Comparison of ENCODE assay signal across 16 cellular contexts in genomic region chr10:119222966-119223386, GRCh38. TPM values are rescaled to one million over a fixed set of nuclear protein-coding genes. Genes with fewer than 3 reads are reported as not detected.
DNase-seq lines count a peak whose midpoint lies in the region; ATAC-seq and TF ChIP-seq lines count a peak whose summit lies in the region.
"Had no signal": no experiment of that assay in that cellular context is flagged by ENCODE, and none has a peak within 500 bp of the region (broad histone marks: within the 10 kb centered on the region; RNA-seq: fewer than 3 reads in every experiment).

No MANE protein-coding gene starts in this region.

- WGBS in heart right ventricle, 2 donors: 31 to 43% methylated on average over 9 of the region's 9 CpGs

- H3K27me3 Mint-ChIP-seq in WTC11 (ENCODE audit: low read depth): no peaks in the 10 kb centered on the region
- H3K27me3 Mint-ChIP-seq in nephron progenitor cell (ENCODE audit: low read depth, poor library complexity): peaks cover 4% of the 10 kb centered on the region
- H3K27me3 Mint-ChIP-seq: activated CD4-positive, alpha-beta T cell treated with anti-CD3 and anti-CD28 coated beads, Interleukin-2, amount 10 ng/mL, durations not matched to agents 7 days and 5 days had no signal

- H3K36me3 ChIP-seq in heart right ventricle (peaks cover 0 to 8% (median 0%) of the 10 kb centered on the region in 9 donors), stomach smooth muscle (ENCODE audit: control insufficient read depth in 2 of 2, insufficient read depth in 2 of 2, low read length in 2 of 2) (no peaks in the 10 kb centered on the region)

- TF ChIP-seq CTCF in WTC11 (IDR thresholded peaks at IDR 0.05) (no peak), heart right ventricle (IDR thresholded peaks at IDR 0.05) (no peak), nephron progenitor cell (IDR thresholded peaks at IDR 0.05) (no peak)

- ATAC-seq in WTC11 (no peak), heart right ventricle (peak in 7 of 8 donors; percentile 6 to 52 (median 28)), GM21526 (IDR thresholded peaks at IDR 0.05; ENCODE audit: low FRiP score, unreplicated experiment) (no peak), GM19395 (IDR thresholded peaks at IDR 0.05; ENCODE audit: unreplicated experiment) (no peak), GM18511 (IDR thresholded peaks at IDR 0.05; ENCODE audit: unreplicated experiment) (no peak)

- H3K4me1 ChIP-seq in heart right ventricle (peaks cover 18 to 96% (median 71%) of the 10 kb centered on the region in 9 donors), stomach smooth muscle (ENCODE audit: control insufficient read depth, insufficient read depth, low read length) (peaks cover 37% of the 10 kb centered on the region)

- peak overlapping the region; percentile 39 to 85 (median 70) for H3K27ac ChIP-seq in heart right ventricle
- peak overlapping the region; percentile 64 for H3K27ac ChIP-seq in stomach smooth muscle (ENCODE audit: low read length)

- H3K4me3 ChIP-seq in heart right ventricle (peak overlapping the region in 5 of 10 donors; percentile 6 to 32 (median 10)), stomach smooth muscle (ENCODE audit: low read length in 2 of 2) (peak overlapping the region; percentile 28 to 54)

- CTCF ChIA-PET in WTC11 (lab: Charles Lee): interaction anchor here (1.0 to 2.7 kb wide), 8 partner anchors 11 to 222 kb away, joined by 3 to 21 read pairs (median 6); partner anchors contain the start of gene GRK5

- intact Hi-C loops in heart right ventricle (cut with DNase I): no loop called here

- peaks cover 20% of the 10 kb centered on the region for H3K4me1 Mint-ChIP-seq in WTC11
- H3K4me1 Mint-ChIP-seq in nephron progenitor cell: peaks cover 49% of the 10 kb centered on the region

- POLR2A ChIA-PET in WTC11 (lab: Charles Lee): no interaction called here

- H3K4me3 Mint-ChIP-seq in WTC11 (no peak overlapping the region), nephron progenitor cell (peak overlapping the region; percentile 23)
- H3K4me3 Mint-ChIP-seq: activated CD4-positive, alpha-beta T cell treated with anti-CD3 and anti-CD28 coated beads, Interleukin-2, amount 10 ng/mL, durations not matched to agents 7 days and 5 days had no signal

- H3K36me3 Mint-ChIP-seq in WTC11 (no peaks in the 10 kb centered on the region), nephron progenitor cell (ENCODE audit: low read depth) (peaks cover 11% of the 10 kb centered on the region)

- peak overlapping the region in 1 of 2 donors; percentile 60 for H3K9ac ChIP-seq in stomach smooth muscle (ENCODE audit: low read length in 2 of 2)

- no peak overlapping the region for H3K27ac Mint-ChIP-seq in WTC11
- H3K27ac Mint-ChIP-seq in nephron progenitor cell: no peak overlapping the region
- H3K27ac Mint-ChIP-seq: activated CD4-positive, alpha-beta T cell treated with anti-CD3 and anti-CD28 coated beads, Interleukin-2, amount 10 ng/mL, durations not matched to agents 7 days and 5 days had no signal

- H3K27me3 ChIP-seq in heart right ventricle (no peaks in the 10 kb centered on the region), stomach smooth muscle (ENCODE audit: control insufficient read depth in 1 of 2, insufficient read depth in 2 of 2, low read length in 2 of 2) (no peaks in the 10 kb centered on the region)

- H3K9me3 ChIP-seq in heart right ventricle: no peaks in the 10 kb centered on the region
- no peaks in the 10 kb centered on the region for H3K9me3 ChIP-seq in stomach smooth muscle (ENCODE audit: control insufficient read depth in 2 of 2, low read length in 2 of 2)

- no peak for DNase-seq in WTC11 (ENCODE audit: low spot score)
- no peak for DNase-seq in heart right ventricle
- DNase-seq in nephron progenitor cell: no peak
- no peak for DNase-seq in stimulated activated naive CD4-positive, alpha-beta T cell (lab: John Stamatoyannopoulos, UW)
- DNase-seq: activated CD4-positive, alpha-beta T cell treated with anti-CD3 and anti-CD28 coated beads, Interleukin-2, amount 10 ng/mL, durations not matched to agents 7 days and 5 days; anterior cingulate cortex; COR-L47; GDM1; mesendoderm; NCI-H1930; NCI-H69; stimulated activated CD4-positive, alpha-beta T cell treated with anti-CD3 and anti-CD28 coated beads, Interleukin-4, amount 100 ng/mL, for 1 hour had no signal

- H3K9me3 Mint-ChIP-seq in WTC11: no peaks in the 10 kb centered on the region
- H3K9me3 Mint-ChIP-seq in nephron progenitor cell: no peaks in the 10 kb centered on the region
- H3K9me3 Mint-ChIP-seq: activated CD4-positive, alpha-beta T cell treated with anti-CD3 and anti-CD28 coated beads, Interleukin-2, amount 10 ng/mL, durations not matched to agents 7 days and 5 days had no signal

TF ChIP-seq in WTC11, 78 proteins besides CTCF, POLR2A, EP300 and RAD21:
- TF ChIP-seq ZNF263 (CRISPR knock-in tag; IDR thresholded peaks at IDR 0.05; ENCODE audit: low read depth) (no peak), PRDM15 (CRISPR knock-in tag; IDR thresholded peaks at IDR 0.05) (peak; percentile 34; the same call in 1 of the 2 replicates)
TF ChIP-seq in WTC11: peak in this region for 1.

RNA-seq across cellular contexts. Expression of gene GRK5, which starts 15.6 kb away (rescaled TPM):
- 1.9 to 2.3 TPM (median 2.2 TPM) in 3 replicates for total RNA-seq in WTC11 (2021)
- total RNA-seq in heart right ventricle: 10 to 100 TPM; 11.8 to 80.5 (median 32.5) TPM
- polyA plus RNA-seq in heart right ventricle: 10 to 100 TPM; 19.4 to 20.2 TPM

RNA-seq across cellular contexts. Expression of gene PRDX3, which starts 44.4 kb away (rescaled TPM):
- total RNA-seq in WTC11 (2021) (167 to 175 TPM (median 173 TPM) in 3 replicates), heart right ventricle (100 to 1,000 TPM; 217 to 323 (median 286) TPM)
- polyA plus RNA-seq in heart right ventricle: 100 to 1,000 TPM in 1 of 2 donors, 10 to 100 TPM in 1; 75.4 to 185 TPM

RNA-seq across cellular contexts. Expression of gene SFXN4, which starts 57.5 kb away (rescaled TPM):
- total RNA-seq in WTC11 (2021) (23.8 to 25.9 TPM (median 24.0 TPM) in 3 replicates), heart right ventricle (10 to 100 TPM; 32.3 to 53.1 (median 43.3) TPM)
- polyA plus RNA-seq in heart right ventricle: 10 to 100 TPM; 65.6 to 95.2 TPM

Comparison
In these comparisons a context has a peak if more than half of its experiments do, and no peak if none do; other contexts are left out.
1. ATAC-seq: peak in heart right ventricle (7 of 8); none in WTC11 (single experiment), GM21526 (single experiment), GM19395 (single experiment) and GM18511 (single experiment).